18 cellular contexts compared by ENCODE assay signal in genomic region chr18:42340423-42341009, GRCh38.
DNase-seq lines count a peak whose midpoint lies in the region; ATAC-seq and TF ChIP-seq lines count a peak whose summit lies in the region.
"Had no signal": no experiment of that assay in that cellular context is flagged by ENCODE, and none has a peak within 500 bp of the region (broad histone marks: within the 10 kb centered on the region; RNA-seq: fewer than 3 reads in every experiment).

No MANE protein-coding gene starts in this region.

- H3K4me1 Mint-ChIP-seq in GM23338 = peaks cover 30% of the 10 kb centered on the region; the same call in 2 of the 3 replicates
- H3K4me1 Mint-ChIP-seq in progenitor cell of endocrine pancreas (ENCODE audit: low read depth) = peaks cover 37% of the 10 kb centered on the region
- H3K4me1 Mint-ChIP-seq: B cell had no signal

- H3K4me3 ChIP-seq in GM23338 (no peak overlapping the region), hepatocyte (no peak overlapping the region)

- no peak overlapping the region for H3K4me3 Mint-ChIP-seq in GM23338
- no peak overlapping the region for H3K4me3 Mint-ChIP-seq in progenitor cell of endocrine pancreas (ENCODE audit: low read depth)
- H3K4me3 Mint-ChIP-seq: B cell; CD4-positive, alpha-beta T cell; HFFc6 had no signal

- H3K4me1 ChIP-seq in GM23338 (ENCODE audit: insufficient read depth) (peaks cover 39% of the 10 kb centered on the region), hepatocyte (ENCODE audit: insufficient read depth) (peaks cover 6% of the 10 kb centered on the region)

- H3K9me3 Mint-ChIP-seq in GM23338 (peaks cover 29% of the 10 kb centered on the region), progenitor cell of endocrine pancreas (ENCODE audit: low read depth) (peaks cover 18% of the 10 kb centered on the region)

- H3K36me3 Mint-ChIP-seq in GM23338 (ENCODE audit: low read depth) = peaks cover 28% of the 10 kb centered on the region
- peaks cover 8% of the 10 kb centered on the region for H3K36me3 Mint-ChIP-seq in progenitor cell of endocrine pancreas (ENCODE audit: insufficient read depth)

- H3F3A ChIP-seq in GM23338 (replicated peaks; ENCODE audit: low read depth) = no peaks in the 10 kb centered on the region

- 78% methylated on average over 3 of the region's 3 CpGs for WGBS in hepatocyte (ENCODE audit: low lambda C conversion rate, missing lambda C conversion rate)

- H2AFZ ChIP-seq in GM23338 = peak overlapping the region; percentile 67; the same call in 1 of the 2 replicates
- no peak overlapping the region for H2AFZ ChIP-seq in hepatocyte

- H3K9me3 ChIP-seq in hepatocyte (ENCODE audit: low read depth) = no peaks in the 10 kb centered on the region

- H3K27me3 ChIP-seq in GM23338 (ENCODE audit: insufficient read depth) = no peaks in the 10 kb centered on the region
- H3K27me3 ChIP-seq in hepatocyte = no peaks in the 10 kb centered on the region

- H3K4me2 ChIP-seq in GM23338 (no peak overlapping the region), hepatocyte (no peak overlapping the region)

- H3K9me2 ChIP-seq in GM23338 (ENCODE audit: insufficient read depth) (peaks cover 13% of the 10 kb centered on the region), hepatocyte (replicated peaks; ENCODE audit: insufficient read depth) (no peaks in the 10 kb centered on the region)

- H3K27ac ChIP-seq in GM23338 (ENCODE audit: low read depth) = no peak overlapping the region
- H3K27ac ChIP-seq in hepatocyte = peak overlapping the region; percentile 25
- H3K27ac ChIP-seq: 22Rv1, HL-60 had no signal

- no peaks in the 10 kb centered on the region for H3K79me2 ChIP-seq in GM23338 (replicated peaks; ENCODE audit: insufficient read depth)
- H3K79me2 ChIP-seq in hepatocyte = no peaks in the 10 kb centered on the region

- H3K36me3 ChIP-seq in GM23338 (ENCODE audit: insufficient read depth) = peaks cover 8% of the 10 kb centered on the region
- no peaks in the 10 kb centered on the region for H3K36me3 ChIP-seq in hepatocyte (replicated peaks; ENCODE audit: insufficient read depth, low read depth)

- peak; percentile 2 for DNase-seq in DMS153 (lab: John Stamatoyannopoulos, UW)
- DNase-seq in DMS153 treated with DMSO at 0.1 percent for 48 hours (lab: John Stamatoyannopoulos, UW; ENCODE audit: unreplicated experiment) = no peak
- DNase-seq in GM23338 (ENCODE audit: low spot score) = no peak
- DNase-seq in hepatocyte (ENCODE audit: low spot score) = no peak
- no peak for DNase-seq in progenitor cell of endocrine pancreas (ENCODE audit: low spot score, unreplicated experiment)
- DNase-seq in activated CD4-positive, alpha-beta T cell treated with anti-CD3 and anti-CD28 coated beads for 4 hours = no peak
- DNase-seq: ACHN; Calu3; CD4-positive, alpha-beta T cell; DND-41; GDM1; HCEC 1CT; HFFc6; KBM-7 had no signal

- peak overlapping the region; percentile 42; the same call in 1 of the 2 replicates for H3K27ac Mint-ChIP-seq in GM23338
- peak overlapping the region; percentile 82 for H3K27ac Mint-ChIP-seq in progenitor cell of endocrine pancreas
- H3K27ac Mint-ChIP-seq: B cell; CD4-positive, alpha-beta T cell; HFFc6 had no signal

- no peak for TF ChIP-seq CTCF in GM23338 (conservative IDR thresholded peaks at IDR 0.05; ENCODE audit: low read depth in 2 of 2)
- TF ChIP-seq CTCF in hepatocyte (IDR thresholded peaks at IDR 0.05; ENCODE audit: poor library complexity) = no peak
- no peak for TF ChIP-seq CTCF in progenitor cell of endocrine pancreas (IDR thresholded peaks at IDR 0.05; ENCODE audit: unreplicated experiment)

- no peak for ATAC-seq in GM23338
- no peak for ATAC-seq in HG02642 (IDR thresholded peaks at IDR 0.05; ENCODE audit: poor library complexity, unreplicated experiment)

- H4K20me1 ChIP-seq in GM23338 (replicated peaks; ENCODE audit: insufficient read depth) (no peaks in the 10 kb centered on the region), hepatocyte (ENCODE audit: insufficient read depth, poor library complexity, severe bottlenecking) (no peaks in the 10 kb centered on the region)

- peaks cover 6% of the 10 kb centered on the region for H3K27me3 Mint-ChIP-seq in GM23338 (ENCODE audit: insufficient read depth, low read depth, poor library complexity)
- no peaks in the 10 kb centered on the region for H3K27me3 Mint-ChIP-seq in progenitor cell of endocrine pancreas
- H3K27me3 Mint-ChIP-seq: B cell; CD4-positive, alpha-beta T cell had no signal

TF ChIP-seq in GM23338, 12 proteins besides CTCF, POLR2A, EP300 and RAD21:
- TF ChIP-seq EZH2 (IDR thresholded peaks at IDR 0.05; ENCODE audit: low read depth, unreplicated experiment) = no peak
- TF ChIP-seq CREB1 (CRISPR knock-in tag; IDR thresholded peaks at IDR 0.05; ENCODE audit: low read depth) = no peak
- no peak for TF ChIP-seq EZH2phosphoT487 (IDR thresholded peaks at IDR 0.05; ENCODE audit: unreplicated experiment)
- no peak for TF ChIP-seq NANOG (IDR thresholded peaks at IDR 0.05; ENCODE audit: borderline replicate concordance)
- no peak for TF ChIP-seq JUNB (IDR thresholded peaks at IDR 0.05; ENCODE audit: unreplicated experiment)
- no peak for TF ChIP-seq ZNF114 (CRISPR knock-in tag; IDR thresholded peaks at IDR 0.05)
- TF ChIP-seq ZNF462 (CRISPR knock-in tag; IDR thresholded peaks at IDR 0.05) = no peak
